In the genomic region with DNA sequence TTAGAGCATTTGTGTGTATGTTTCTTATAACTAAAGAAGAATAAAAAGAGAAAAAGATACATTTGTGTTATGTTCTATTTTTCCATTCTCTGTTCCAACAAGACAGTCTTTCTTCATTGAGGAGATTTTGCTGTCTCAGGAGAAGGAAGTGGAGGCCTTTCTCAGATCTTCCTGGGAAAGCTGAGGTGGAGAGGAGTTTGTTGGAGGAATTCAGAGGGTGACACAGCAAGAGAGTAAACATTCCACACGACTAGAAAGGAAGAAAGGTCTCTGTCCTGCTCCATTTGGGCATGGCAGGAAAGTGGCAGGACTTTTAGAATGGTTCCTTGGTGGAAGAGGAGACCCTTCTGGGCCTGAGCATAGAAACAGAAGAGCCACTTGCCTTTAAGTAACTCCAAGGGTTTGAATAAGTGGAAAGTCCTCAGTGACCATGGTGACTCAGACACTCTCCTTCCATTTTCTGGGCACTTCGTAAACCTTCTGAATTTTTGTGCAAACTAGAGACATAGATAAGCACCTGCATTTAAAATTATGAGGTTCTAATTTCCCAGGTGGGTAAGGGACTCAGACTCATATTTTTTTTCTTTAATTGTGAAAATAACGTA, we compare ENCODE assay signal across 17 cellular contexts. TPM values are rescaled to one million over a fixed set of nuclear protein-coding genes. Genes with fewer than 3 reads are reported as not detected.
A peak's percentile ranks its signal among the peaks of the same experiment; 100 is the strongest.
DNase-seq lines count a peak whose midpoint lies in the region; ATAC-seq and TF ChIP-seq lines count a peak whose summit lies in the region.
"Had no signal": no experiment of that assay in that cellular context is flagged by ENCODE, and none has a peak within 500 bp of the region (broad histone marks: within the 10 kb centered on the region; RNA-seq: fewer than 3 reads in every experiment).

No MANE protein-coding gene starts in this region.

- TF ChIP-seq CTCF in SK-N-SH (IDR thresholded peaks at IDR 0.05) (no peak), upper lobe of right lung (IDR thresholded peaks at IDR 0.05) (no peak)

- POLR2A ChIA-PET in SK-N-SH (lab: Yijun Ruan, JAX), result no interaction called here

- H3K27ac ChIP-seq in SK-N-SH (ENCODE audit: low read depth in 2 of 2, low read length in 1 of 2), result peak overlapping the region in 1 of 2 experiments; percentile 50; a peak in 2 of 4 replicates
- H3K27ac ChIP-seq in upper lobe of right lung, result no peak overlapping the region
- H3K27ac ChIP-seq: SJSA1 had no signal

- peaks cover 25% of the 10 kb centered on the region for H3F3A ChIP-seq in SK-N-SH (replicated peaks; ENCODE audit: insufficient read depth)

- H3K4me3 Mint-ChIP-seq in activated naive CD8-positive, alpha-beta T cell treated with anti-CD3 and anti-CD28 coated beads, Interleukin-2, amount 50 U/mL, for 24 hours, result no peak overlapping the region
- H3K4me3 Mint-ChIP-seq: CD4-positive, alpha-beta T cell; H9 had no signal

- no peak for TF ChIP-seq EP300 in SK-N-SH (IDR thresholded peaks at IDR 0.05; ENCODE audit: borderline replicate concordance in 1 of 2, low read depth in 1 of 2, low read length in 1 of 2)

- no peaks in the 10 kb centered on the region for H3K9me3 Mint-ChIP-seq in activated naive CD8-positive, alpha-beta T cell treated with anti-CD3 and anti-CD28 coated beads, Interleukin-2, amount 50 U/mL, for 24 hours
- H3K9me3 Mint-ChIP-seq: CD4-positive, alpha-beta T cell; H9 had no signal

- TF ChIP-seq RAD21 in SK-N-SH (IDR thresholded peaks at IDR 0.05; ENCODE audit: low read length), result no peak

- intact Hi-C loops in upper lobe of right lung (cut with DNase I), result no loop called here

- H3K4me1 Mint-ChIP-seq in activated naive CD8-positive, alpha-beta T cell treated with anti-CD3 and anti-CD28 coated beads, Interleukin-2, amount 50 U/mL, for 24 hours, result peaks cover 29% of the 10 kb centered on the region
- H3K4me1 Mint-ChIP-seq: H9 had no signal

- 78% methylated on average over 3 of the region's 3 CpGs for WGBS in SK-N-SH (ENCODE audit: low lambda C conversion rate)

- CTCF ChIA-PET in SK-N-SH (lab: Yijun Ruan, JAX), result no interaction called here

- H3K4me2 ChIP-seq in SK-N-SH, result no peak overlapping the region

- H3K4me3 ChIP-seq in SK-N-SH (ENCODE audit: low read depth in 2 of 2, low read length in 1 of 2) (no peak overlapping the region), upper lobe of right lung (no peak overlapping the region)
- H3K4me3 ChIP-seq: SJSA1 had no signal

- H3K4me1 ChIP-seq in SK-N-SH (ENCODE audit: control insufficient read depth in 1 of 2, insufficient read depth in 2 of 2, low read depth in 1 of 2, low read length in 1 of 2), result peaks cover 0 to 3% of the 10 kb centered on the region in 2 experiments; a peak in 1 of 4 replicates
- no peaks in the 10 kb centered on the region for H3K4me1 ChIP-seq in upper lobe of right lung
- H3K4me1 ChIP-seq: SJSA1 had no signal

- no peaks in the 10 kb centered on the region for H3K27me3 Mint-ChIP-seq in activated naive CD8-positive, alpha-beta T cell treated with anti-CD3 and anti-CD28 coated beads, Interleukin-2, amount 50 U/mL, for 24 hours
- H3K27me3 Mint-ChIP-seq: CD4-positive, alpha-beta T cell had no signal

- no peaks in the 10 kb centered on the region for H3K79me2 ChIP-seq in SK-N-SH (ENCODE audit: insufficient read depth)

- peak overlapping the region; percentile 44 for H3K27ac Mint-ChIP-seq in activated naive CD8-positive, alpha-beta T cell treated with anti-CD3 and anti-CD28 coated beads, Interleukin-2, amount 50 U/mL, for 24 hours
- H3K27ac Mint-ChIP-seq: CD4-positive, alpha-beta T cell had no signal

- H3K27me3 ChIP-seq in SK-N-SH (ENCODE audit: insufficient read depth), result no peaks in the 10 kb centered on the region
- H3K27me3 ChIP-seq in upper lobe of right lung, result no peaks in the 10 kb centered on the region
- H3K27me3 ChIP-seq: SJSA1 had no signal

- H4K20me1 ChIP-seq in SK-N-SH (ENCODE audit: insufficient read depth), result no peaks in the 10 kb centered on the region

- no peaks in the 10 kb centered on the region for H3K36me3 Mint-ChIP-seq in activated naive CD8-positive, alpha-beta T cell treated with anti-CD3 and anti-CD28 coated beads, Interleukin-2, amount 50 U/mL, for 24 hours (ENCODE audit: low read depth)

- no peaks in the 10 kb centered on the region for H3K9me2 ChIP-seq in SK-N-SH

- peak overlapping the region; percentile 47; the same call in 1 of the 2 replicates for H2AFZ ChIP-seq in SK-N-SH (ENCODE audit: low read depth)

- no peak for DNase-seq in SK-N-SH
- no peak for DNase-seq in activated naive CD8-positive, alpha-beta T cell treated with anti-CD3 and anti-CD28 coated beads, Interleukin-2, amount 50 U/mL, for 24 hours
- peak; percentile 20 for DNase-seq in kidney tubule cell (ENCODE audit: low spot score)
- no peak for DNase-seq in upper lobe of right lung
- DNase-seq in NAMALWA (ENCODE audit: low spot score), result no peak
- DNase-seq in inferior parietal cortex (ENCODE audit: extremely low spot score), result no peak
- no peak for DNase-seq in NCI-H1694 treated with DMSO at 0.1 percent for 48 hours (lab: John Stamatoyannopoulos, UW)
- DNase-seq: ACHN; CD4-positive, alpha-beta T cell; H9; NCI-H1436; NCI-H2081; NCI-H226; NCI-H526 treated with DMSO at 0.1 percent for 48 hours; OCI-M1 had no signal

- H3K36me3 ChIP-seq in SK-N-SH (replicated peaks in 1 of 2; ENCODE audit: control insufficient read depth in 1 of 2, insufficient read depth in 2 of 2, low read length in 1 of 2) (no peaks in the 10 kb centered on the region), upper lobe of right lung (no peaks in the 10 kb centered on the region)
- H3K36me3 ChIP-seq: SJSA1 had no signal

- H3K9me3 ChIP-seq in SK-N-SH (peaks cover 13% of the 10 kb centered on the region; the same call in 1 of the 2 replicates), upper lobe of right lung (no peaks in the 10 kb centered on the region)
- H3K9me3 ChIP-seq: SJSA1 had no signal

- no peak overlapping the region for H3K9ac ChIP-seq in SK-N-SH

- ATAC-seq in SK-N-SH treated with all-trans-retinoic acid at 6 μM for 48 hours (no peak), upper lobe of right lung (peak; percentile 73)
- ATAC-seq in activated naive CD8-positive, alpha-beta T cell treated with anti-CD3 and anti-CD28 coated beads, Interleukin-2, amount 50 U/mL, for 24 hours, result no peak

TF ChIP-seq in SK-N-SH, 30 proteins besides CTCF, POLR2A, EP300 and RAD21:
- no peak for TF ChIP-seq POLR2AphosphoS5 (IDR thresholded peaks at IDR 0.05; ENCODE audit: low read depth, low read length)
- no peak for TF ChIP-seq SMC3 (IDR thresholded peaks at IDR 0.05; ENCODE audit: low read depth, low read length)
- no peak for TF ChIP-seq TEAD4 (IDR thresholded peaks at IDR 0.05; ENCODE audit: borderline replicate concordance, insufficient read depth)
- TF ChIP-seq RXRA (IDR thresholded peaks at IDR 0.05; ENCODE audit: borderline replicate concordance, low read depth), result no peak
- TF ChIP-seq, protein P1, sequence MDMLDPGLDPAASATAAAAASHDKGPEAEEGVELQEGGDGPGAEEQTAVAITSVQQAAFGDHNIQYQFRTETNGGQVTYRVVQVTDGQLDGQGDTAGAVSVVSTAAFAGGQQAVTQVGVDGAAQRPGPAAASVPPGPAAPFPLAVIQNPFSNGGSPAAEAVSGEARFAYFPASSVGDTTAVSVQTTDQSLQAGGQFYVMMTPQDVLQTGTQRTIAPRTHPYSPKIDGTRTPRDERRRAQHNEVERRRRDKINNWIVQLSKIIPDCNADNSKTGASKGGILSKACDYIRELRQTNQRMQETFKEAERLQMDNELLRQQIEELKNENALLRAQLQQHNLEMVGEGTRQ (IDR thresholded peaks at IDR 0.05; ENCODE audit: borderline replicate concordance, low read depth, low read length), result no peak
- no peak for TF ChIP-seq JUND (IDR thresholded peaks at IDR 0.05)
- TF ChIP-seq FOSL2 (IDR thresholded peaks at IDR 0.05; ENCODE audit: borderline replicate concordance, low read depth), result no peak
TF ChIP-seq in SK-N-SH: peak in this region for 0.

TF ChIP-seq in SK-N-SH treated with all-trans-retinoic acid at 6 μM for 48 hours, 23 proteins besides CTCF, POLR2A, EP300 and RAD21:
- TF ChIP-seq PPARA (CRISPR knock-in tag; IDR thresholded peaks at IDR 0.05; ENCODE audit: borderline replicate concordance) (no peak), ZFP3 (CRISPR knock-in tag; IDR thresholded peaks at IDR 0.05) (no peak), ESRRG (CRISPR knock-in tag; IDR thresholded peaks at IDR 0.05) (no peak)
- TF ChIP-seq, protein P2, sequence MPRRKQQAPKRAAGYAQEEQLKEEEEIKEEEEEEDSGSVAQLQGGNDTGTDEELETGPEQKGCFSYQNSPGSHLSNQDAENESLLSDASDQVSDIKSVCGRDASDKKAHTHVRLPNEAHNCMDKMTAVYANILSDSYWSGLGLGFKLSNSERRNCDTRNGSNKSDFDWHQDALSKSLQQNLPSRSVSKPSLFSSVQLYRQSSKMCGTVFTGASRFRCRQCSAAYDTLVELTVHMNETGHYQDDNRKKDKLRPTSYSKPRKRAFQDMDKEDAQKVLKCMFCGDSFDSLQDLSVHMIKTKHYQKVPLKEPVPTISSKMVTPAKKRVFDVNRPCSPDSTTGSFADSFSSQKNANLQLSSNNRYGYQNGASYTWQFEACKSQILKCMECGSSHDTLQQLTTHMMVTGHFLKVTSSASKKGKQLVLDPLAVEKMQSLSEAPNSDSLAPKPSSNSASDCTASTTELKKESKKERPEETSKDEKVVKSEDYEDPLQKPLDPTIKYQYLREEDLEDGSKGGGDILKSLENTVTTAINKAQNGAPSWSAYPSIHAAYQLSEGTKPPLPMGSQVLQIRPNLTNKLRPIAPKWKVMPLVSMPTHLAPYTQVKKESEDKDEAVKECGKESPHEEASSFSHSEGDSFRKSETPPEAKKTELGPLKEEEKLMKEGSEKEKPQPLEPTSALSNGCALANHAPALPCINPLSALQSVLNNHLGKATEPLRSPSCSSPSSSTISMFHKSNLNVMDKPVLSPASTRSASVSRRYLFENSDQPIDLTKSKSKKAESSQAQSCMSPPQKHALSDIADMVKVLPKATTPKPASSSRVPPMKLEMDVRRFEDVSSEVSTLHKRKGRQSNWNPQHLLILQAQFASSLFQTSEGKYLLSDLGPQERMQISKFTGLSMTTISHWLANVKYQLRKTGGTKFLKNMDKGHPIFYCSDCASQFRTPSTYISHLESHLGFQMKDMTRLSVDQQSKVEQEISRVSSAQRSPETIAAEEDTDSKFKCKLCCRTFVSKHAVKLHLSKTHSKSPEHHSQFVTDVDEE (CRISPR knock-in tag; IDR thresholded peaks at IDR 0.05), result no peak
TF ChIP-seq in SK-N-SH treated with all-trans-retinoic acid at 6 μM for 48 hours: peak in this region for 0.

RNA-seq across cellular contexts. Expression of a gene that starts 52.3 kb away (rescaled TPM):
- 18.7 and 20.4 TPM in 2 replicates for polyA plus RNA-seq in SK-N-SH (2012; rRNA removed)
- 14.9 and 20.2 TPM in 2 replicates for polyA plus RNA-seq in SK-N-SH (2012; cell fraction: cytosol; rRNA removed)
- polyA plus RNA-seq in SK-N-SH (2012; cell fraction: nucleus; rRNA removed), result 18.2 and 26.5 TPM in 2 replicates
- total RNA-seq in upper lobe of right lung, result 29.8 TPM
